Comparison of ENCODE assay signal across 22 cellular contexts in genomic region chrX:23389196-23389792, GRCh38. TPM values are rescaled to one million over a fixed set of nuclear protein-coding genes. Genes with fewer than 3 reads are reported as not detected.
"Had no signal": no experiment of that assay in that cellular context is flagged by ENCODE, and none has a peak within 500 bp of the region (broad histone marks: within the 10 kb centered on the region; RNA-seq: fewer than 3 reads in every experiment).

No MANE protein-coding gene starts in this region.

- H3K27me3 ChIP-seq: ascending aorta, brain microvascular endothelial cell, colonic mucosa, esophagus squamous epithelium, gastroesophageal sphincter, pancreas, right atrium auricular region had no signal

- H3K9me3 ChIP-seq: ascending aorta, colonic mucosa, esophagus squamous epithelium, gastroesophageal sphincter, pancreas, psoas muscle, right atrium auricular region had no signal

- ATAC-seq: activated CD8-positive, alpha-beta T cell treated with anti-CD3 and anti-CD28 coated beads, Interleukin-2, amount 10 ng/mL, durations not matched to agents 7 days and 5 days; activated naive CD4-positive, alpha-beta T cell treated with anti-CD3 and anti-CD28 coated beads, Interleukin-2, amount 50 U/mL, for 72 hours; gastroesophageal sphincter; left lobe of liver; natural killer cell treated with Interleukin-12 subunit alpha and Interleukin-12 subunit beta and Interleukin-15 and Interleukin-18, amount 100 ng/mL, for 72 hours; pancreas; stimulated activated naive CD8-positive, alpha-beta T cell treated with anti-CD3 and anti-CD28 coated beads, Interleukin-15, Interleukin-2, amounts not matched to agents 100 U/mL and 50 U/mL, for 24 hours had no signal

- H3K4me1 ChIP-seq: ascending aorta, colonic mucosa, esophagus squamous epithelium, pancreas, psoas muscle, right atrium auricular region had no signal

- H3K4me3 ChIP-seq: ascending aorta, colonic mucosa, esophagus squamous epithelium, gastroesophageal sphincter, pancreas, psoas muscle, right atrium auricular region had no signal

- DNase-seq: activated CD4-positive, alpha-beta T cell treated with anti-CD3 and anti-CD28 coated beads for 1 hour; activated CD4-positive, alpha-beta T cell treated with anti-CD3 and anti-CD28 coated beads, Interleukin-2, amount 50 U/mL, for 1 hour; activated CD8-positive, alpha-beta T cell treated with anti-CD3 and anti-CD28 coated beads, Interleukin-2, amount 10 ng/mL, durations not matched to agents 7 days and 5 days; brain microvascular endothelial cell; colonic mucosa; esophagus squamous epithelium; head of caudate nucleus; mammary epithelial cell; midbrain; pancreas; psoas muscle; stimulated activated CD4-positive, alpha-beta T cell treated with anti-CD3 and anti-CD28 coated beads, Interleukin-4, amount 100 ng/mL, for 4 hours; stimulated activated naive CD8-positive, alpha-beta T cell treated with anti-CD3 and anti-CD28 coated beads, Interleukin-15, Interleukin-2, amounts not matched to agents 100 U/mL and 50 U/mL, for 24 hours; T-helper 1 cell; WERI-Rb-1 had no signal

- H3K36me3 ChIP-seq: ascending aorta, brain microvascular endothelial cell, colonic mucosa, esophagus squamous epithelium, gastroesophageal sphincter, pancreas, right atrium auricular region, WERI-Rb-1 had no signal

- FAIRE-seq: pancreas, TTC549 had no signal

- H3K27ac ChIP-seq: ascending aorta, brain microvascular endothelial cell, colonic mucosa, esophagus squamous epithelium, gastroesophageal sphincter, pancreas, psoas muscle, right atrium auricular region, WERI-Rb-1 had no signal

RNA-seq across cellular contexts. Expression of gene PTCHD1, which starts 54.6 kb away (rescaled TPM):
- total RNA-seq: activated CD8-positive, alpha-beta T cell treated with anti-CD3 and anti-CD28 coated beads, Interleukin-2, amount 10 ng/mL, durations not matched to agents 7 days and 5 days; activated naive CD4-positive, alpha-beta T cell treated with anti-CD3 and anti-CD28 coated beads, Interleukin-2, amount 50 U/mL, for 72 hours; mammary epithelial cell; natural killer cell treated with Interleukin-12 subunit alpha and Interleukin-12 subunit beta and Interleukin-15 and Interleukin-18, amount 100 ng/mL, for 72 hours had no signal
- polyA plus RNA-seq: mammary epithelial cell had no signal
